ENCODE assay signal across 2 cellular contexts in genomic region chr2:8524823-8525222, GRCh38.
TF ChIP-seq lines count a peak whose summit lies in the region.

No MANE protein-coding gene starts in this region.

TF ChIP-seq in GM12891, 5 proteins besides CTCF, POLR2A, EP300 and RAD21:
- no peak for TF ChIP-seq POU2F2 (IDR thresholded peaks at IDR 0.05; ENCODE audit: low read depth, low read length)
- peak; percentile 59 for TF ChIP-seq PAX5 (IDR thresholded peaks at IDR 0.05; ENCODE audit: insufficient read depth, low read length, severe bottlenecking)

TF ChIP-seq in GM12878, 131 proteins besides CTCF, POLR2A, EP300 and RAD21:
- no peak for TF ChIP-seq MYC (IDR thresholded peaks at IDR 0.05; ENCODE audit: insufficient read depth, insufficient read length, insufficient replicate concordance, low read length, severe bottlenecking)
- TF ChIP-seq SIX5 (IDR thresholded peaks at IDR 0.05; ENCODE audit: low read depth, low read length, severe bottlenecking) = no peak
- no peak for TF ChIP-seq PKNOX1 (IDR thresholded peaks at IDR 0.05)
- no peak; a peak in 2 of 4 replicates for TF ChIP-seq IKZF2 (IDR thresholded peaks at IDR 0.05)
- TF ChIP-seq CHD1 (IDR thresholded peaks at IDR 0.05; ENCODE audit: low read depth, low read length) = no peak
- no peak for TF ChIP-seq TAF1 (IDR thresholded peaks at IDR 0.05; ENCODE audit: borderline replicate concordance, low read depth, low read length)
- TF ChIP-seq CREM (IDR thresholded peaks at IDR 0.05; ENCODE audit: low read depth) = no peak
- TF ChIP-seq, protein P1, sequence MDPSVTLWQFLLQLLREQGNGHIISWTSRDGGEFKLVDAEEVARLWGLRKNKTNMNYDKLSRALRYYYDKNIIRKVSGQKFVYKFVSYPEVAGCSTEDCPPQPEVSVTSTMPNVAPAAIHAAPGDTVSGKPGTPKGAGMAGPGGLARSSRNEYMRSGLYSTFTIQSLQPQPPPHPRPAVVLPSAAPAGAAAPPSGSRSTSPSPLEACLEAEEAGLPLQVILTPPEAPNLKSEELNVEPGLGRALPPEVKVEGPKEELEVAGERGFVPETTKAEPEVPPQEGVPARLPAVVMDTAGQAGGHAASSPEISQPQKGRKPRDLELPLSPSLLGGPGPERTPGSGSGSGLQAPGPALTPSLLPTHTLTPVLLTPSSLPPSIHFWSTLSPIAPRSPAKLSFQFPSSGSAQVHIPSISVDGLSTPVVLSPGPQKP (IDR thresholded peaks at IDR 0.05; ENCODE audit: low read depth, low read length) = no peak
- peak; percentile 39; the same call in 1 of the 2 replicates for TF ChIP-seq ZNF687 (IDR thresholded peaks at IDR 0.05)
- TF ChIP-seq FOXM1 (IDR thresholded peaks at IDR 0.05; ENCODE audit: low read depth, low read length) = no peak
- TF ChIP-seq ZNF274 (IDR thresholded peaks at IDR 0.05; ENCODE audit: insufficient read depth, insufficient read length) = no peak
- no peak for TF ChIP-seq KLF5 (IDR thresholded peaks at IDR 0.05; ENCODE audit: partially characterized antibody)
- no peak; the same call in 1 of the 2 replicates for TF ChIP-seq JUNB (IDR thresholded peaks at IDR 0.05)
- TF ChIP-seq BHLHE40 (IDR thresholded peaks at IDR 0.05; ENCODE audit: borderline replicate concordance in 1 of 2, low read depth in 2 of 2, low read length in 1 of 2) = peak; percentile 44 to 76; a peak in 3 of 4 replicates
- no peak for TF ChIP-seq ZSCAN29 (IDR thresholded peaks at IDR 0.05)
- no peak for TF ChIP-seq SREBF1 (IDR thresholded peaks at IDR 0.05; ENCODE audit: low read length)
- TF ChIP-seq ZNF24 (IDR thresholded peaks at IDR 0.05) = no peak
- TF ChIP-seq BMI1 (IDR thresholded peaks at IDR 0.05; ENCODE audit: borderline replicate concordance) = no peak
- TF ChIP-seq E2F4 (IDR thresholded peaks at IDR 0.05; ENCODE audit: low read depth, low read length) = no peak
- TF ChIP-seq RELA (IDR thresholded peaks at IDR 0.05; ENCODE audit: borderline replicate concordance, partially characterized antibody) = no peak
- peak; percentile 27; the same call in 1 of the 2 replicates for TF ChIP-seq RUNX3 (IDR thresholded peaks at IDR 0.05; ENCODE audit: low read length)
- TF ChIP-seq TCF12 (IDR thresholded peaks at IDR 0.05; ENCODE audit: low read depth, low read length) = 0 out of 2 replicates have a peak, but pooled peaks have one; percentile 24
- TF ChIP-seq PAX5 (IDR thresholded peaks at IDR 0.05; ENCODE audit: borderline replicate concordance, low read depth, low read length) = peak; percentile 81; the same call in 1 of the 2 replicates
- no peak for TF ChIP-seq YBX1 (IDR thresholded peaks at IDR 0.05)
- TF ChIP-seq PAX8 (IDR thresholded peaks at IDR 0.05) = no peak
- TF ChIP-seq EZH2 (IDR thresholded peaks at IDR 0.05; ENCODE audit: borderline replicate concordance, control insufficient read depth, low read depth, low read length) = no peak
- no peak for TF ChIP-seq IRF3 (IDR thresholded peaks at IDR 0.05)
- TF ChIP-seq IRF4 (IDR thresholded peaks at IDR 0.05; ENCODE audit: low read depth, low read length) = no peak
- TF ChIP-seq POLR2AphosphoS2 (IDR thresholded peaks at IDR 0.05; ENCODE audit: low read depth, low read length) = no peak
- TF ChIP-seq, protein P2, sequence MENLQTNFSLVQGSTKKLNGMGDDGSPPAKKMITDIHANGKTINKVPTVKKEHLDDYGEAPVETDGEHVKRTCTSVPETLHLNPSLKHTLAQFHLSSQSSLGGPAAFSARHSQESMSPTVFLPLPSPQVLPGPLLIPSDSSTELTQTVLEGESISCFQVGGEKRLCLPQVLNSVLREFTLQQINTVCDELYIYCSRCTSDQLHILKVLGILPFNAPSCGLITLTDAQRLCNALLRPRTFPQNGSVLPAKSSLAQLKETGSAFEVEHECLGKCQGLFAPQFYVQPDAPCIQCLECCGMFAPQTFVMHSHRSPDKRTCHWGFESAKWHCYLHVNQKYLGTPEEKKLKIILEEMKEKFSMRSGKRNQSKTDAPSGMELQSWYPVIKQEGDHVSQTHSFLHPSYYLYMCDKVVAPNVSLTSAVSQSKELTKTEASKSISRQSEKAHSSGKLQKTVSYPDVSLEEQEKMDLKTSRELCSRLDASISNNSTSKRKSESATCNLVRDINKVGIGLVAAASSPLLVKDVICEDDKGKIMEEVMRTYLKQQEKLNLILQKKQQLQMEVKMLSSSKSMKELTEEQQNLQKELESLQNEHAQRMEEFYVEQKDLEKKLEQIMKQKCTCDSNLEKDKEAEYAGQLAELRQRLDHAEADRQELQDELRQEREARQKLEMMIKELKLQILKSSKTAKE (IDR thresholded peaks at IDR 0.05; ENCODE audit: low read depth, poor library complexity, severe bottlenecking) = no peak
- TF ChIP-seq, protein P3, sequence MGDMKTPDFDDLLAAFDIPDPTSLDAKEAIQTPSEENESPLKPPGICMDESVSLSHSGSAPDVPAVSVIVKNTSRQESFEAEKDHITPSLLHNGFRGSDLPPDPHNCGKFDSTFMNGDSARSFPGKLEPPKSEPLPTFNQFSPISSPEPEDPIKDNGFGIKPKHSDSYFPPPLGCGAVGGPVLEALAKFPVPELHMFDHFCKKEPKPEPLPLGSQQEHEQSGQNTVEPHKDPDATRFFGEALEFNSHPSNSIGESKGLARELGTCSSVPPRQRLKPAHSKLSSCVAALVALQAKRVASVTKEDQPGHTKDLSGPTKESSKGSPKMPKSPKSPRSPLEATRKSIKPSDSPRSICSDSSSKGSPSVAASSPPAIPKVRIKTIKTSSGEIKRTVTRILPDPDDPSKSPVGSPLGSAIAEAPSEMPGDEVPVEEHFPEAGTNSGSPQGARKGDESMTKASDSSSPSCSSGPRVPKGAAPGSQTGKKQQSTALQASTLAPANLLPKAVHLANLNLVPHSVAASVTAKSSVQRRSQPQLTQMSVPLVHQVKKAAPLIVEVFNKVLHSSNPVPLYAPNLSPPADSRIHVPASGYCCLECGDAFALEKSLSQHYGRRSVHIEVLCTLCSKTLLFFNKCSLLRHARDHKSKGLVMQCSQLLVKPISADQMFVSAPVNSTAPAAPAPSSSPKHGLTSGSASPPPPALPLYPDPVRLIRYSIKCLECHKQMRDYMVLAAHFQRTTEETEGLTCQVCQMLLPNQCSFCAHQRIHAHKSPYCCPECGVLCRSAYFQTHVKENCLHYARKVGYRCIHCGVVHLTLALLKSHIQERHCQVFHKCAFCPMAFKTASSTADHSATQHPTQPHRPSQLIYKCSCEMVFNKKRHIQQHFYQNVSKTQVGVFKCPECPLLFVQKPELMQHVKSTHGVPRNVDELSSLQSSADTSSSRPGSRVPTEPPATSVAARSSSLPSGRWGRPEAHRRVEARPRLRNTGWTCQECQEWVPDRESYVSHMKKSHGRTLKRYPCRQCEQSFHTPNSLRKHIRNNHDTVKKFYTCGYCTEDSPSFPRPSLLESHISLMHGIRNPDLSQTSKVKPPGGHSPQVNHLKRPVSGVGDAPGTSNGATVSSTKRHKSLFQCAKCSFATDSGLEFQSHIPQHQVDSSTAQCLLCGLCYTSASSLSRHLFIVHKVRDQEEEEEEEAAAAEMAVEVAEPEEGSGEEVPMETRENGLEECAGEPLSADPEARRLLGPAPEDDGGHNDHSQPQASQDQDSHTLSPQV (IDR thresholded peaks at IDR 0.05) = no peak
- TF ChIP-seq TCF3 (IDR thresholded peaks at IDR 0.05; ENCODE audit: borderline replicate concordance, insufficient read depth, low read depth, low read length) = no peak
- no peak for TF ChIP-seq BCLAF1 (IDR thresholded peaks at IDR 0.05)
- no peak for TF ChIP-seq ETV6 (conservative IDR thresholded peaks at IDR 0.05 in 1 of 2, IDR thresholded peaks at IDR 0.05 in 1 of 2; ENCODE audit: borderline replicate concordance in 1 of 2, low read depth in 1 of 2)
- TF ChIP-seq, protein P4, sequence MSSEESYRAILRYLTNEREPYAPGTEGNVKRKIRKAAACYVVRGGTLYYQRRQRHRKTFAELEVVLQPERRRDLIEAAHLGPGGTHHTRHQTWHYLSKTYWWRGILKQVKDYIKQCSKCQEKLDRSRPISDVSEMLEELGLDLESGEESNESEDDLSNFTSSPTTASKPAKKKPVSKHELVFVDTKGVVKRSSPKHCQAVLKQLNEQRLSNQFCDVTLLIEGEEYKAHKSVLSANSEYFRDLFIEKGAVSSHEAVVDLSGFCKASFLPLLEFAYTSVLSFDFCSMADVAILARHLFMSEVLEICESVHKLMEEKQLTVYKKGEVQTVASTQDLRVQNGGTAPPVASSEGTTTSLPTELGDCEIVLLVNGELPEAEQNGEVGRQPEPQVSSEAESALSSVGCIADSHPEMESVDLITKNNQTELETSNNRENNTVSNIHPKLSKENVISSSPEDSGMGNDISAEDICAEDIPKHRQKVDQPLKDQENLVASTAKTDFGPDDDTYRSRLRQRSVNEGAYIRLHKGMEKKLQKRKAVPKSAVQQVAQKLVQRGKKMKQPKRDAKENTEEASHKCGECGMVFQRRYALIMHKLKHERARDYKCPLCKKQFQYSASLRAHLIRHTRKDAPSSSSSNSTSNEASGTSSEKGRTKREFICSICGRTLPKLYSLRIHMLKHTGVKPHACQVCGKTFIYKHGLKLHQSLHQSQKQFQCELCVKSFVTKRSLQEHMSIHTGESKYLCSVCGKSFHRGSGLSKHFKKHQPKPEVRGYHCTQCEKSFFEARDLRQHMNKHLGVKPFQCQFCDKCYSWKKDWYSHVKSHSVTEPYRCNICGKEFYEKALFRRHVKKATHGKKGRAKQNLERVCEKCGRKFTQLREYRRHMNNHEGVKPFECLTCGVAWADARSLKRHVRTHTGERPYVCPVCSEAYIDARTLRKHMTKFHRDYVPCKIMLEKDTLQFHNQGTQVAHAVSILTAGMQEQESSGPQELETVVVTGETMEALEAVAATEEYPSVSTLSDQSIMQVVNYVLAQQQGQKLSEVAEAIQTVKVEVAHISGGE (CRISPR knock-in tag; IDR thresholded peaks at IDR 0.05) = no peak
- TF ChIP-seq EGR1 (IDR thresholded peaks at IDR 0.05; ENCODE audit: borderline replicate concordance in 1 of 2, low read depth in 2 of 2, low read length in 2 of 2) = no peak
